Comparison of ENCODE assay signal across 15 cellular contexts in the genomic region with DNA sequence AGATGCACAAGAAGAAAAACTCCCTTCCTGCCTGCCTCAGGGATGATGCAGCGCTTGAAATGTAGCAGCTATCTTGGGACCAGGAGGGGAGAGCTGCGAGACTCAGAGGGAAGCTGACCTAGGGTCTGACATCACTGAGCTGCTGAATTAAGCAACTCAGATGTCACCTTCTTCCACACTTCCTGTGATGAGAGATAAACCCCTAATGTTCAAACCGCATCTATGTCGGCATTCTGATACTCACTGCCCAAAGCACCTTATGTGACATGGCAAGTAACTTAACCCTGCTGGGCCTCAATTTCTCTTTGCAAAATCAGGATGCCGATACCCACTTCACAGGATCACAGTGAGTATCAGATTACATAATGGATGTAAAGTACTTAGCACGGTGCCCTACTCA. TPM values are rescaled to one million over a fixed set of nuclear protein-coding genes. Genes with fewer than 3 reads are reported as not detected.
DNase-seq lines count a peak whose midpoint lies in the region; ATAC-seq and TF ChIP-seq lines count a peak whose summit lies in the region.
"Had no signal": no experiment of that assay in that cellular context is flagged by ENCODE, and none has a peak within 500 bp of the region (broad histone marks: within the 10 kb centered on the region; RNA-seq: fewer than 3 reads in every experiment).

No MANE protein-coding gene starts in this region.

- H3K4me3 Mint-ChIP-seq in neural progenitor cell, result no peak overlapping the region

- peaks cover 11% of the 10 kb centered on the region for H3K9me3 Mint-ChIP-seq in neural progenitor cell

- H3K36me3 Mint-ChIP-seq in neural progenitor cell, result peaks cover 2% of the 10 kb centered on the region

- no peak overlapping the region for H3K4me2 ChIP-seq in neural progenitor cell

- no peak overlapping the region for H3K9ac ChIP-seq in neural progenitor cell

- in situ Hi-C loops in HAP-1 (cut with MboI; ENCODE audit: low sequenced_read_pairs), result no loop called here

- no peak for ATAC-seq in GM19035 (IDR thresholded peaks at IDR 0.05; ENCODE audit: unreplicated experiment)

- no peak for TF ChIP-seq CTCF in neural progenitor cell (IDR thresholded peaks at IDR 0.05)

- H3K27ac ChIP-seq in neural progenitor cell, result no peak overlapping the region
- H3K27ac ChIP-seq: 22Rv1, adrenal gland had no signal

- no peaks in the 10 kb centered on the region for H4K20me1 ChIP-seq in neural progenitor cell (ENCODE audit: low read depth)

- no peak overlapping the region for H3K27ac Mint-ChIP-seq in neural progenitor cell

- H3K9me3 ChIP-seq in neural progenitor cell (ENCODE audit: low read depth) (no peaks in the 10 kb centered on the region), HAP-1 (peaks cover 6% of the 10 kb centered on the region; the same call in 1 of the 2 replicates)
- H3K9me3 ChIP-seq: adrenal gland, heart right ventricle had no signal

- H3K4me3 ChIP-seq in neural progenitor cell (no peak overlapping the region), HAP-1 (no peak overlapping the region)
- H3K4me3 ChIP-seq: adrenal gland, heart right ventricle, lung had no signal

- DNase-seq in NCI-H1105 treated with DMSO at 0.1 percent for 48 hours (lab: John Stamatoyannopoulos, UW), result peak; percentile 12
- DNase-seq in NCI-H1105 (lab: John Stamatoyannopoulos, UW), result no peak
- DNase-seq in NCI-H510A (lab: John Stamatoyannopoulos, UW), result peak; percentile 43
- DNase-seq in activated gamma-delta T cell treated with anti-CD3 and anti-CD28 coated beads, Interleukin-2, amount 50 U/mL, for 16 hours (ENCODE audit: low read depth), result peak; percentile 21
- DNase-seq in neural progenitor cell (ENCODE audit: low spot score), result no peak
- DNase-seq in HAP-1 (ENCODE audit: low spot score in 2 of 2), result no peak
- DNase-seq in iPS-NIHi7 (ENCODE audit: extremely low spot score), result no peak
- DNase-seq: heart right ventricle; NCI-H446; SHP77; stimulated activated CD4-positive, alpha-beta T cell treated with anti-CD3 and anti-CD28 coated beads, Interleukin-4, amount 100 ng/mL, for 24 hours had no signal

- H3K4me1 ChIP-seq in neural progenitor cell, result no peaks in the 10 kb centered on the region
- H3K4me1 ChIP-seq in HAP-1, result no peaks in the 10 kb centered on the region

- H3K4me1 Mint-ChIP-seq in neural progenitor cell, result peaks cover 13% of the 10 kb centered on the region

- H3F3A ChIP-seq in neural progenitor cell (ENCODE audit: low read depth), result no peaks in the 10 kb centered on the region

- peak overlapping the region; percentile 82 for H2AFZ ChIP-seq in neural progenitor cell (replicated peaks)

- peaks cover 11% of the 10 kb centered on the region for H3K27me3 Mint-ChIP-seq in neural progenitor cell (ENCODE audit: insufficient read depth, low read depth)

- H3K27me3 ChIP-seq in neural progenitor cell (no peaks in the 10 kb centered on the region), HAP-1 (ENCODE audit: low read depth) (no peaks in the 10 kb centered on the region)
- H3K27me3 ChIP-seq: adrenal gland, heart right ventricle had no signal

- H3K79me2 ChIP-seq in neural progenitor cell (ENCODE audit: low read depth), result no peaks in the 10 kb centered on the region

- H3K36me3 ChIP-seq in neural progenitor cell, result no peaks in the 10 kb centered on the region
- H3K36me3 ChIP-seq in HAP-1 (replicated peaks), result no peaks in the 10 kb centered on the region
- H3K36me3 ChIP-seq: adrenal gland, heart right ventricle had no signal

RNA-seq across cellular contexts. Expression of gene AK2, which starts 9.1 kb away (rescaled TPM):
- total RNA-seq in neural progenitor cell (ENCODE audit: low replicate concordance), result 85.5 and 128 TPM in 2 replicates

RNA-seq across cellular contexts. Expression of gene AZIN2, which starts 35.1 kb away (rescaled TPM):
- total RNA-seq in neural progenitor cell (ENCODE audit: low replicate concordance), result 1.3 and 5.8 TPM in 2 replicates

Comparison
In these comparisons a context has a peak if more than half of its experiments do, and no peak if none do; other contexts are left out.
1. DNase-seq: peak in NCI-H1105 treated with DMSO at 0.1 percent for 48 hours (single experiment), NCI-H510A (single experiment) and activated gamma-delta T cell treated with anti-CD3 and anti-CD28 coated beads, Interleukin-2, amount 50 U/mL, for 16 hours (single experiment); none in NCI-H1105 (single experiment), neural progenitor cell (single experiment), HAP-1 (0 of 2) and iPS-NIHi7 (single experiment).